In genomic region chr7:71363223-71363622, GRCh38 we compare ENCODE assay signal across 23 cellular contexts.
DNase-seq lines count a peak whose midpoint lies in the region; ATAC-seq, FAIRE-seq and TF ChIP-seq lines count a peak whose summit lies in the region.
"Had no signal": no experiment of that assay in that cellular context is flagged by ENCODE, and none has a peak within 500 bp of the region (broad histone marks: within the 10 kb centered on the region; RNA-seq: fewer than 3 reads in every experiment).

No MANE protein-coding gene starts in this region.

- peaks cover 4% of the 10 kb centered on the region for H3K27me3 Mint-ChIP-seq in GM23338 (ENCODE audit: insufficient read depth, low read depth, poor library complexity)
- no peaks in the 10 kb centered on the region for H3K27me3 Mint-ChIP-seq in WTC11 (ENCODE audit: low read depth)
- H3K27me3 Mint-ChIP-seq: B cell; CD4-positive, alpha-beta T cell had no signal

- H3K4me1 Mint-ChIP-seq in GM23338 (peaks cover 17% of the 10 kb centered on the region), WTC11 (peaks cover 41% of the 10 kb centered on the region)
- H3K4me1 Mint-ChIP-seq: B cell had no signal

- H3F3A ChIP-seq in GM23338 (replicated peaks; ENCODE audit: low read depth), result no peaks in the 10 kb centered on the region

- H3K36me3 ChIP-seq in GM23338 (ENCODE audit: insufficient read depth) (no peaks in the 10 kb centered on the region), pancreas (no peaks in the 10 kb centered on the region)
- H3K36me3 ChIP-seq: BLaER1 treated with 17β-estradiol and CSF1 and Interleukin-3, amounts not matched to agents 10 nM and 100 nM had no signal

- POLR2A ChIA-PET in WTC11 (lab: Charles Lee), result interaction anchor here (0.5 kb wide), 1 partner anchor 117 kb away, joined by 6 read pairs; no protein-coding TSS in a partner anchor

- CTCF ChIA-PET in WTC11 (lab: Charles Lee), result no interaction called here

- intact Hi-C loops in pancreas (cut with DNase I), result loop anchor here in 1 of 3 donors (10.0 kb wide), 1 partner anchor 88 kb away; no protein-coding TSS in a partner anchor

- ATAC-seq in GM23338, result no peak
- no peak for ATAC-seq in WTC11
- ATAC-seq in left lobe of liver, result no peak
- peak; percentile 63 to 83 (median 78) for ATAC-seq in pancreas
- ATAC-seq in HG02642 (IDR thresholded peaks at IDR 0.05; ENCODE audit: poor library complexity, unreplicated experiment), result no peak
- ATAC-seq: A549; CD8-positive, alpha-beta T cell had no signal

- no peak overlapping the region for H3K4me3 ChIP-seq in GM23338
- peak overlapping the region in 2 of 4 donors; percentile 17 to 22 for H3K4me3 ChIP-seq in pancreas
- H3K4me3 ChIP-seq: A549; BLaER1 treated with 17β-estradiol and CSF1 and Interleukin-3, amounts not matched to agents 10 nM and 100 nM had no signal

- peaks cover 28% of the 10 kb centered on the region for H3K79me2 ChIP-seq in GM23338 (replicated peaks; ENCODE audit: insufficient read depth)

- TF ChIP-seq CTCF in GM23338 (conservative IDR thresholded peaks at IDR 0.05; ENCODE audit: low read depth in 2 of 2) (no peak), WTC11 (IDR thresholded peaks at IDR 0.05) (no peak), pancreas (IDR thresholded peaks at IDR 0.05) (no peak)

- no peak for DNase-seq in GM23338 (ENCODE audit: low spot score)
- DNase-seq in WTC11 (ENCODE audit: low spot score), result no peak
- peak; percentile 5 for DNase-seq in left lobe of liver (ENCODE audit: low spot score)
- DNase-seq in pancreas, result peak in 2 of 6 donors; percentile 13 to 20
- no peak for DNase-seq in substantia nigra (lab: John Stamatoyannopoulos, UW)
- DNase-seq in NCI-H82 treated with DMSO at 0.1 percent for 48 hours (lab: John Stamatoyannopoulos, UW; ENCODE audit: unreplicated experiment), result no peak
- DNase-seq: AML-193; Caco-2; Calu3; CD4-positive, alpha-beta T cell; CD8-positive, alpha-beta T cell; DMS79 treated with DMSO at 0.1 percent for 48 hours; GF-D8 had no signal

- H3K27ac Mint-ChIP-seq in GM23338, result no peak overlapping the region
- peak overlapping the region; percentile 47 for H3K27ac Mint-ChIP-seq in WTC11
- H3K27ac Mint-ChIP-seq: B cell; CD4-positive, alpha-beta T cell; CD8-positive, alpha-beta T cell had no signal

- WGBS in pancreas, 2 donors, result 37 to 42% methylated on average over 5 of the region's 5 CpGs

- no peak overlapping the region for H3K4me2 ChIP-seq in GM23338
- H3K4me2 ChIP-seq: A549; BLaER1 treated with 17β-estradiol and CSF1 and Interleukin-3, amounts not matched to agents 10 nM and 100 nM had no signal

- H3K27ac ChIP-seq in GM23338 (ENCODE audit: low read depth) (0 out of 2 replicates have a peak overlapping the region, but pooled peaks have one; percentile 61), pancreas (peak overlapping the region in 3 of 4 donors; percentile 3 to 79 (median 39)), substantia nigra (ENCODE audit: low read depth, low read length, poor library complexity, severe bottlenecking) (no peak overlapping the region)
- H3K27ac ChIP-seq: 22Rv1; A549; BLaER1 treated with 17β-estradiol and CSF1 and Interleukin-3, amounts not matched to agents 10 nM and 100 nM; C4-2B had no signal

- no peaks in the 10 kb centered on the region for H4K20me1 ChIP-seq in GM23338 (replicated peaks; ENCODE audit: insufficient read depth)
- H4K20me1 ChIP-seq: BLaER1 treated with 17β-estradiol and CSF1 and Interleukin-3, amounts not matched to agents 10 nM and 100 nM had no signal

- H2AFZ ChIP-seq in GM23338, result no peak overlapping the region

- H3K4me3 Mint-ChIP-seq in GM23338, result no peak overlapping the region
- no peak overlapping the region for H3K4me3 Mint-ChIP-seq in WTC11
- H3K4me3 Mint-ChIP-seq: B cell; CD4-positive, alpha-beta T cell; CD8-positive, alpha-beta T cell had no signal

- no peak for FAIRE-seq in pancreas (lab: Jason Lieb, UNC)
- FAIRE-seq: A549, D721Med, G401.6, GM12891, GM19239 had no signal

- H3K9me3 Mint-ChIP-seq in GM23338 (peaks cover 33% of the 10 kb centered on the region), WTC11 (peaks cover 15% of the 10 kb centered on the region)

- peaks cover 13% of the 10 kb centered on the region for H3K4me1 ChIP-seq in GM23338 (ENCODE audit: insufficient read depth)
- peaks cover 0 to 3% (median 0%) of the 10 kb centered on the region in 3 donors for H3K4me1 ChIP-seq in pancreas
- H3K4me1 ChIP-seq: A549; BLaER1 treated with 17β-estradiol and CSF1 and Interleukin-3, amounts not matched to agents 10 nM and 100 nM; Caco-2 had no signal

- peaks cover 4% of the 10 kb centered on the region; the same call in 1 of the 2 replicates for H3K9me2 ChIP-seq in GM23338 (ENCODE audit: insufficient read depth)

- H3K27me3 ChIP-seq in GM23338 (ENCODE audit: insufficient read depth), result no peaks in the 10 kb centered on the region
- no peaks in the 10 kb centered on the region for H3K27me3 ChIP-seq in pancreas
- H3K27me3 ChIP-seq: BLaER1 treated with 17β-estradiol and CSF1 and Interleukin-3, amounts not matched to agents 10 nM and 100 nM had no signal

- no peaks in the 10 kb centered on the region for H3K9me3 ChIP-seq in pancreas

- H3K36me3 Mint-ChIP-seq in GM23338 (ENCODE audit: low read depth), result peaks cover 34% of the 10 kb centered on the region
- peaks cover 21% of the 10 kb centered on the region for H3K36me3 Mint-ChIP-seq in WTC11
- H3K36me3 Mint-ChIP-seq: CD8-positive, alpha-beta T cell had no signal

TF ChIP-seq in GM23338, 12 proteins besides CTCF, POLR2A, EP300 and RAD21:
- TF ChIP-seq EZH2phosphoT487 (IDR thresholded peaks at IDR 0.05; ENCODE audit: unreplicated experiment) (no peak), EZH2 (IDR thresholded peaks at IDR 0.05; ENCODE audit: low read depth, unreplicated experiment) (no peak), JUNB (IDR thresholded peaks at IDR 0.05; ENCODE audit: unreplicated experiment) (no peak), REST (IDR thresholded peaks at IDR 0.05; ENCODE audit: unreplicated experiment) (no peak), CREB1 (CRISPR knock-in tag; IDR thresholded peaks at IDR 0.05; ENCODE audit: low read depth) (no peak)

TF ChIP-seq in WTC11, 78 proteins besides CTCF, POLR2A, EP300 and RAD21:
- TF ChIP-seq MXD4 (CRISPR knock-in tag; IDR thresholded peaks at IDR 0.05; ENCODE audit: borderline replicate concordance), result no peak
- TF ChIP-seq ZNF423 (CRISPR knock-in tag; IDR thresholded peaks at IDR 0.05), result no peak
- no peak for TF ChIP-seq IRF1 (CRISPR knock-in tag; IDR thresholded peaks at IDR 0.05)
- TF ChIP-seq ATF3 (CRISPR knock-in tag; conservative IDR thresholded peaks at IDR 0.05), result no peak
- no peak for TF ChIP-seq HMGA2 (CRISPR knock-in tag; IDR thresholded peaks at IDR 0.05)
- TF ChIP-seq JAZF1 (CRISPR knock-in tag; IDR thresholded peaks at IDR 0.05), result no peak
- no peak for TF ChIP-seq ERG (CRISPR knock-in tag; IDR thresholded peaks at IDR 0.05)
- TF ChIP-seq SOX15 (CRISPR knock-in tag; IDR thresholded peaks at IDR 0.05), result no peak
- no peak for TF ChIP-seq GTF2I (CRISPR knock-in tag; conservative IDR thresholded peaks at IDR 0.05)
- TF ChIP-seq, protein P1, sequence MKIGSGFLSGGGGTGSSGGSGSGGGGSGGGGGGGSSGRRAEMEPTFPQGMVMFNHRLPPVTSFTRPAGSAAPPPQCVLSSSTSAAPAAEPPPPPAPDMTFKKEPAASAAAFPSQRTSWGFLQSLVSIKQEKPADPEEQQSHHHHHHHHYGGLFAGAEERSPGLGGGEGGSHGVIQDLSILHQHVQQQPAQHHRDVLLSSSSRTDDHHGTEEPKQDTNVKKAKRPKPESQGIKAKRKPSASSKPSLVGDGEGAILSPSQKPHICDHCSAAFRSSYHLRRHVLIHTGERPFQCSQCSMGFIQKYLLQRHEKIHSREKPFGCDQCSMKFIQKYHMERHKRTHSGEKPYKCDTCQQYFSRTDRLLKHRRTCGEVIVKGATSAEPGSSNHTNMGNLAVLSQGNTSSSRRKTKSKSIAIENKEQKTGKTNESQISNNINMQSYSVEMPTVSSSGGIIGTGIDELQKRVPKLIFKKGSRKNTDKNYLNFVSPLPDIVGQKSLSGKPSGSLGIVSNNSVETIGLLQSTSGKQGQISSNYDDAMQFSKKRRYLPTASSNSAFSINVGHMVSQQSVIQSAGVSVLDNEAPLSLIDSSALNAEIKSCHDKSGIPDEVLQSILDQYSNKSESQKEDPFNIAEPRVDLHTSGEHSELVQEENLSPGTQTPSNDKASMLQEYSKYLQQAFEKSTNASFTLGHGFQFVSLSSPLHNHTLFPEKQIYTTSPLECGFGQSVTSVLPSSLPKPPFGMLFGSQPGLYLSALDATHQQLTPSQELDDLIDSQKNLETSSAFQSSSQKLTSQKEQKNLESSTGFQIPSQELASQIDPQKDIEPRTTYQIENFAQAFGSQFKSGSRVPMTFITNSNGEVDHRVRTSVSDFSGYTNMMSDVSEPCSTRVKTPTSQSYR (CRISPR knock-in tag; IDR thresholded peaks at IDR 0.05), result no peak
- no peak for TF ChIP-seq MLX (CRISPR knock-in tag; IDR thresholded peaks at IDR 0.05)
TF ChIP-seq in WTC11: peak in this region for 0.

Comparison
In these comparisons a context has a peak if more than half of its experiments do, and no peak if none do; other contexts are left out.
1. ATAC-seq: peak in pancreas (4 of 4); none in GM23338 (single experiment), WTC11 (single experiment), left lobe of liver (single experiment) and HG02642 (single experiment).